In genomic region chr1:47755368-47755990, GRCh38 we compare ENCODE assay signal across 8 cellular contexts.
A peak's percentile ranks its signal among the peaks of the same experiment; 100 is the strongest.
DNase-seq lines count a peak whose midpoint lies in the region; ATAC-seq and TF ChIP-seq lines count a peak whose summit lies in the region.

No MANE protein-coding gene starts in this region.

- peak; percentile 50 for DNase-seq in NK-92 treated with Interleukin-12 subunit alpha and Interleukin-12 subunit beta, amount 100 ng/mL, for 24 hours (lab: John Stamatoyannopoulos, UW)
- no peak for DNase-seq in NK-92 (lab: John Stamatoyannopoulos, UW; ENCODE audit: unreplicated experiment)
- peak; percentile 13 to 35 for DNase-seq in activated CD4-positive, alpha-beta T cell treated with anti-CD3 and anti-CD28 coated beads, Interleukin-2, amount 50 U/mL, for 24 hours (ENCODE audit: low read depth in 1 of 2, low spot score in 1 of 2)
- DNase-seq in erythroblast (lab: John Stamatoyannopoulos, UW): peak; percentile 47 to 68
- peak; percentile 40 to 49 (median 44) for DNase-seq in stimulated activated CD4-positive, alpha-beta T cell treated with anti-CD3 and anti-CD28 coated beads, Interleukin-12 subunit alpha, Interleukin-12 subunit beta, amount 100 ng/mL, for 48 hours (ENCODE audit: low read depth in 2 of 3, low spot score in 1 of 3)
- no peak for DNase-seq in NCI-H2171 (lab: John Stamatoyannopoulos, UW)

- ATAC-seq in HG03565 (IDR thresholded peaks at IDR 0.05; ENCODE audit: unreplicated experiment) (peak; percentile 52), GM21825 (IDR thresholded peaks at IDR 0.05; ENCODE audit: unreplicated experiment) (no peak)

- no peak for TF ChIP-seq POLR2A in erythroblast (IDR thresholded peaks at IDR 0.05; ENCODE audit: low read length)

Comparison
In these comparisons a context has a peak if more than half of its experiments do, and no peak if none do; other contexts are left out.
1. DNase-seq: peak in NK-92 treated with Interleukin-12 subunit alpha and Interleukin-12 subunit beta, amount 100 ng/mL, for 24 hours (single experiment), activated CD4-positive, alpha-beta T cell treated with anti-CD3 and anti-CD28 coated beads, Interleukin-2, amount 50 U/mL, for 24 hours (2 of 2), erythroblast (2 of 2) and stimulated activated CD4-positive, alpha-beta T cell treated with anti-CD3 and anti-CD28 coated beads, Interleukin-12 subunit alpha, Interleukin-12 subunit beta, amount 100 ng/mL, for 48 hours (3 of 3); none in NK-92 (single experiment) and NCI-H2171 (single experiment).